In the genomic region with DNA sequence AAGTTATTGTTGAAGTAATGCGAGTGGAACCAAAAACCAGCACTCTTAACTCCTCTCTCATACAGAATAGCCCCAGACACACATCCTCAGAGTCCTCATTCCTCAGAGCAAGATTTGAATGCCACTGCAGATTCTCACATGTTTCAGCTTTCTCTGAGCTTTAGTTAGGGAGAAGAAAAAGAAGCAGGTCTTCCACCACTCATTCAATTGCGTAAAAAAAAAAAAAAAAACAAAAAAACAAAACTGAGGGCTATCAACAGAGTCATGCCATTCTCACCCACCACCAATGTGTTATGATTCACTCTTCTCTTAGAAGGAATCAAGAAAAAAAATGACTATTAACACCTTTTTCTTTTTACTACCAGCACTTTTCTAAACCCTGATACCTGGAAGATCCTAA, we compare ENCODE assay signal across 22 cellular contexts.
"Had no signal": no experiment of that assay in that cellular context is flagged by ENCODE, and none has a peak within 500 bp of the region (broad histone marks: within the 10 kb centered on the region; RNA-seq: fewer than 3 reads in every experiment).

No MANE protein-coding gene starts in this region.

- FAIRE-seq: pancreas, urothelium cell line had no signal

- H3K27me3 ChIP-seq: cardiac muscle cell, esophagus squamous epithelium, pancreas, tibial artery had no signal

- H3K4me1 ChIP-seq: esophagus squamous epithelium, pancreas, tibial artery had no signal

- H3K27me3 Mint-ChIP-seq: effector memory CD8-positive, alpha-beta T cell; memory B cell; naive thymus-derived CD8-positive, alpha-beta T cell had no signal

- H3K27ac Mint-ChIP-seq: activated T-cell treated with anti-CD3 and anti-CD28 coated beads, Interleukin-2, amount 50 U/mL, for 72 hours; effector memory CD8-positive, alpha-beta T cell; immature natural killer cell; memory B cell; naive thymus-derived CD8-positive, alpha-beta T cell had no signal

- H3K9me3 ChIP-seq: pancreas, tibial artery had no signal

- H3K27ac ChIP-seq: cardiac muscle cell, esophagus squamous epithelium, pancreas, tibial artery, VCaP had no signal

- H3K4me3 ChIP-seq: cardiac muscle cell, esophagus squamous epithelium, pancreas, tibial artery had no signal

- H3K4me1 Mint-ChIP-seq: immature natural killer cell; memory B cell; naive thymus-derived CD8-positive, alpha-beta T cell had no signal

- H3K36me3 ChIP-seq: cardiac muscle cell, esophagus squamous epithelium, pancreas, tibial artery had no signal

- H3K4me3 Mint-ChIP-seq: activated T-cell treated with anti-CD3 and anti-CD28 coated beads, Interleukin-2, amount 50 U/mL, for 72 hours; effector memory CD8-positive, alpha-beta T cell; immature natural killer cell; memory B cell; naive thymus-derived CD8-positive, alpha-beta T cell had no signal

- H3K36me3 Mint-ChIP-seq: immature natural killer cell; memory B cell; naive thymus-derived CD8-positive, alpha-beta T cell had no signal

- DNase-seq: activated CD4-positive, CD25-positive, alpha-beta regulatory T cell treated with anti-CD3 and anti-CD28 coated beads, Interleukin-2, amount 50 U/mL, for 72 hours; activated CD8-positive, alpha-beta memory T cell treated with anti-CD3 and anti-CD28 coated beads for 24 hours; activated CD8-positive, alpha-beta memory T cell treated with anti-CD3 and anti-CD28 coated beads, Interleukin-2, amount 50 U/mL, for 48 hours; activated effector memory CD4-positive, alpha-beta T cell treated with anti-CD3 and anti-CD28 coated beads, Interleukin-2, amount 50 U/mL, for 16 hours; activated naive CD4-positive, alpha-beta T cell treated with anti-CD3 and anti-CD28 coated beads, Interleukin-2, amount 50 U/mL, for 16 hours; activated T-cell treated with anti-CD3 and anti-CD28 coated beads, Interleukin-2, amount 50 U/mL, for 72 hours; effector memory CD8-positive, alpha-beta T cell; esophagus squamous epithelium; immature natural killer cell; kidney glomerular epithelial cell; naive thymus-derived CD8-positive, alpha-beta T cell; pancreas; stimulated activated CD4-positive, alpha-beta T cell treated with anti-CD3 and anti-CD28 coated beads, Interleukin-12 subunit alpha, Interleukin-12 subunit beta, amount 100 ng/mL, for 4 hours; stimulated activated CD4-positive, alpha-beta T cell treated with anti-CD3 and anti-CD28 coated beads, Interleukin-1b, Interleukin-23, amount 100 ng/mL, for 48 hours; stimulated activated naive CD8-positive, alpha-beta T cell treated with anti-CD3 and anti-CD28 coated beads, Interleukin-15, Interleukin-2, amounts not matched to agents 100 U/mL and 50 U/mL, for 24 hours; substantia nigra; T-helper 1 cell; tibial artery had no signal

- ATAC-seq: activated T-cell treated with anti-CD3 and anti-CD28 coated beads, Interleukin-2, amount 50 U/mL, for 72 hours; effector memory CD8-positive, alpha-beta T cell; naive thymus-derived CD8-positive, alpha-beta T cell; pancreas; stimulated activated naive CD8-positive, alpha-beta T cell treated with anti-CD3 and anti-CD28 coated beads, Interleukin-15, Interleukin-2, amounts not matched to agents 100 U/mL and 50 U/mL, for 24 hours had no signal
